ENCODE assay signal across 9 cellular contexts in the genomic region with DNA sequence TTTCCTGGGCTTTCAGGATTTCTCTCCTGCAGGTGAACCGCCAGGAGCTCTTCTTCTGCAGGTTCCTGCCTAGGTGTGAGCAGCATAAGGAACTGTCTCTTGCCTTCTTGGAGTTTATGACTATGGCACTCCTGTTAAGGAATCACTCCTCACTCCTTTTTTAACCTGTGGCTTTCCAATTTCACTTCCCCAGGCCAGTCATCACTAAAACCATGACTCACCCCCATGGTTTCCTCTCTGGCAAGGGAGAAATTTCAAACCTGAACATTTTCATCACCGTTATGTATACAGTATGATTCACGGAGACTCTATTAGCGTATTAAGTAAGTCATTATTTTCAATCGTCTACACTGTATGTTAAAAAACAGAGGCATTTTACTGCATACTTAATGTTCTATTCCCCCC.
DNase-seq lines count a peak whose midpoint lies in the region; ATAC-seq and TF ChIP-seq lines count a peak whose summit lies in the region.
"Had no signal": no experiment of that assay in that cellular context is flagged by ENCODE, and none has a peak within 500 bp of the region (broad histone marks: within the 10 kb centered on the region; RNA-seq: fewer than 3 reads in every experiment).

No MANE protein-coding gene starts in this region.

- intact Hi-C loops in PC-3 (cut with micrococcal nuclease), result no loop called here

- no peaks in the 10 kb centered on the region for H3K9me3 ChIP-seq in PC-3 (ENCODE audit: low read length)
- H3K9me3 ChIP-seq: neutrophil had no signal

- H3K4ac ChIP-seq in mesendoderm (ENCODE audit: low read depth, low read length), result no peak overlapping the region

- no TSS peak for BruUV-seq in PC-3 (replicated peaks; lab: Mats Ljungman, UMichigan)

- POLR2A ChIA-PET in PC-3 (lab: Charles Lee; ENCODE audit: unreplicated experiment), result no interaction called here

- H3K27me3 ChIP-seq in PC-3 (ENCODE audit: low read length), result no peaks in the 10 kb centered on the region
- no peaks in the 10 kb centered on the region for H3K27me3 ChIP-seq in mesendoderm (ENCODE audit: insufficient read depth, low read length, poor library complexity)
- H3K27me3 ChIP-seq: neutrophil had no signal

- no peak for TF ChIP-seq CTCF in PC-3 (conservative IDR thresholded peaks at IDR 0.05; ENCODE audit: low read depth, low read length)

- CTCF ChIA-PET in PC-3 (lab: Charles Lee), result no interaction called here

- no peak overlapping the region for H2BK120ac ChIP-seq in mesendoderm (ENCODE audit: low read depth, low read length)

- H2AFZ ChIP-seq in PC-3 (ENCODE audit: low read length), result no peak overlapping the region

- H3K27ac ChIP-seq in PC-3 (ENCODE audit: low read length) (peak overlapping the region; percentile 16), mesendoderm (ENCODE audit: low read depth, low read length) (no peak overlapping the region)
- H3K27ac ChIP-seq: neutrophil had no signal

- no peak overlapping the region for H2BK5ac ChIP-seq in mesendoderm (ENCODE audit: low read length)

- H4K8ac ChIP-seq in mesendoderm (ENCODE audit: low read depth, low read length), result peak overlapping the region; percentile 16

- H3F3A ChIP-seq in PC-3 (ENCODE audit: low read length, unreplicated experiment), result no peaks in the 10 kb centered on the region

- DNase-seq in PC-3, result peak; percentile 91
- no peak for DNase-seq in mesendoderm
- no peak for DNase-seq in hippocampal formation (lab: John Stamatoyannopoulos, UW)
- DNase-seq in NCI-H345 treated with DMSO at 0.1 percent for 48 hours (lab: John Stamatoyannopoulos, UW; ENCODE audit: unreplicated experiment), result no peak
- DNase-seq in NCI-H2171 (lab: John Stamatoyannopoulos, UW), result no peak
- DNase-seq in stimulated activated CD4-positive, alpha-beta T cell treated with anti-CD3 and anti-CD28 coated beads, Interleukin-2, amount 100 ng/mL, for 24 hours, result no peak

- no peaks in the 10 kb centered on the region for H3K79me2 ChIP-seq in PC-3 (ENCODE audit: low read length)
- H3K79me2 ChIP-seq in mesendoderm (ENCODE audit: control insufficient read depth, insufficient read depth, low read length), result no peaks in the 10 kb centered on the region

- no peaks in the 10 kb centered on the region for H3K36me3 ChIP-seq in PC-3 (ENCODE audit: low read depth, low read length)
- H3K36me3 ChIP-seq in mesendoderm (ENCODE audit: control insufficient read depth, insufficient read depth, low read length), result no peaks in the 10 kb centered on the region
- H3K36me3 ChIP-seq: neutrophil had no signal

- peak; percentile 44 for ATAC-seq in GM18870 (IDR thresholded peaks at IDR 0.05; ENCODE audit: unreplicated experiment)
- peak; percentile 44 for ATAC-seq in HG02885 (IDR thresholded peaks at IDR 0.05; ENCODE audit: poor library complexity, unreplicated experiment)
- ATAC-seq in PC-3, result peak; percentile 99

- H3K4me1 ChIP-seq in PC-3 (ENCODE audit: insufficient read depth, low read length) (peaks cover 11% of the 10 kb centered on the region), mesendoderm (ENCODE audit: control insufficient read depth, low read depth, low read length) (no peaks in the 10 kb centered on the region)

- peak overlapping the region; percentile 52 for H3K4me2 ChIP-seq in PC-3 (ENCODE audit: low read length)
- no peak overlapping the region for H3K4me2 ChIP-seq in mesendoderm (ENCODE audit: low read length)

- H2BK15ac ChIP-seq in mesendoderm (replicated peaks; ENCODE audit: low read depth), result no peak overlapping the region

- H3K18ac ChIP-seq in mesendoderm (ENCODE audit: low read length), result no peak overlapping the region

- WGBS in mesendoderm (ENCODE audit: extremely low coverage, insufficient coverage, low lambda C conversion rate), result no CpG with 5 or more reads among the region's 5 CpGs

- no peak overlapping the region for H3K23ac ChIP-seq in mesendoderm (ENCODE audit: low read length)

- H4K5ac ChIP-seq in mesendoderm (ENCODE audit: low read length), result no peak overlapping the region

- H3K4me3 ChIP-seq in PC-3 (ENCODE audit: low read length), result no peak overlapping the region
- H3K4me3 ChIP-seq in mesendoderm (ENCODE audit: low read length), result no peak overlapping the region

- no peak overlapping the region for H3K56ac ChIP-seq in mesendoderm (ENCODE audit: low read length)

- no peak overlapping the region for H2AK5ac ChIP-seq in mesendoderm (ENCODE audit: low read length)

- no peaks in the 10 kb centered on the region for H4K20me1 ChIP-seq in PC-3 (ENCODE audit: low read length)

- no peaks in the 10 kb centered on the region for H3K79me1 ChIP-seq in mesendoderm (ENCODE audit: low read length)

- no peaks in the 10 kb centered on the region for H3K9me2 ChIP-seq in PC-3 (replicated peaks; ENCODE audit: low read length)

- H3K9ac ChIP-seq in PC-3 (ENCODE audit: low read length) (no peak overlapping the region), mesendoderm (ENCODE audit: low read length) (no peak overlapping the region)

Comparison
In these comparisons a context has a peak if more than half of its experiments do, and no peak if none do; other contexts are left out.
1. ATAC-seq: peak in every context shown above with its lines; median percentile 99 in PC-3; 44 in GM18870; 44 in HG02885.